Comparison of ENCODE assay signal across 14 cellular contexts in genomic region chr4:144003219-144003618, GRCh38. TPM values are rescaled to one million over a fixed set of nuclear protein-coding genes. Genes with fewer than 3 reads are reported as not detected.
"Had no signal": no experiment of that assay in that cellular context is flagged by ENCODE, and none has a peak within 500 bp of the region (broad histone marks: within the 10 kb centered on the region; RNA-seq: fewer than 3 reads in every experiment).

No MANE protein-coding gene starts in this region.

RNA-seq across cellular contexts. Expression of gene GYPB, which starts 16.0 kb away (rescaled TPM):
- total RNA-seq: natural killer cell treated with Interleukin-12 subunit alpha and Interleukin-12 subunit beta and Interleukin-15 and Interleukin-18, amount 100 ng/mL, for 72 hours; neural crest cell; omental fat pad; osteocyte; pancreas; prostate gland; pulmonary artery endothelial cell; right atrium auricular region; smooth muscle cell; suprapubic skin; testis; transverse colon; upper lobe of right lung had no signal
- polyA plus RNA-seq: pancreas, urinary bladder had no signal
